In genomic region chrX:45372151-45372550, GRCh38 we compare ENCODE assay signal across 25 cellular contexts.
"Had no signal": no experiment of that assay in that cellular context is flagged by ENCODE, and none has a peak within 500 bp of the region (broad histone marks: within the 10 kb centered on the region; RNA-seq: fewer than 3 reads in every experiment).

No MANE protein-coding gene starts in this region.

- H3K27ac ChIP-seq: SK-N-MC, VCaP had no signal

- ATAC-seq: activated CD8-positive, alpha-beta T cell treated with anti-CD3 and anti-CD28 coated beads for 36 hours; Right ventricle myocardium inferior; T-cell had no signal

- H3K4me1 Mint-ChIP-seq: activated naive CD8-positive, alpha-beta T cell treated with anti-CD3 and anti-CD28 coated beads for 36 hours; T-cell had no signal

- H3K36me3 Mint-ChIP-seq: T-cell had no signal

- H3K4me3 Mint-ChIP-seq: activated CD8-positive, alpha-beta T cell treated with anti-CD3 and anti-CD28 coated beads for 36 hours; activated naive CD8-positive, alpha-beta T cell treated with anti-CD3 and anti-CD28 coated beads for 36 hours; activated T-helper 1 cell treated with anti-CD3 and anti-CD28 coated beads, Interleukin-12 subunit alpha, Interleukin-12 subunit beta, Interleukin-2, Interleukin-4 antibody, amounts not matched to agents 30 ng/mL and 10 ng/mL and 1 ng/mL, durations not matched to agents 14 hours and 24 hours and 36 hours; T-cell had no signal

- H3K27ac Mint-ChIP-seq: activated CD8-positive, alpha-beta T cell treated with anti-CD3 and anti-CD28 coated beads for 36 hours; activated naive CD8-positive, alpha-beta T cell treated with anti-CD3 and anti-CD28 coated beads for 36 hours; activated T-helper 1 cell treated with anti-CD3 and anti-CD28 coated beads, Interleukin-12 subunit alpha, Interleukin-12 subunit beta, Interleukin-2, Interleukin-4 antibody, amounts not matched to agents 30 ng/mL and 10 ng/mL and 1 ng/mL, durations not matched to agents 14 hours and 24 hours and 36 hours; T-cell had no signal

- H3K4me3 ChIP-seq: SK-N-MC had no signal

- FAIRE-seq: colon had no signal

- DNase-seq: activated CD4-positive, alpha-beta T cell treated with anti-CD3 and anti-CD28 coated beads, Interleukin-2, amount 50 U/mL, for 1 hour; activated CD4-positive, CD25-positive, alpha-beta regulatory T cell; activated CD8-positive, alpha-beta memory T cell treated with anti-CD3 and anti-CD28 coated beads, Interleukin-2, amount 50 U/mL, for 4 hours; activated CD8-positive, alpha-beta T cell treated with anti-CD3 and anti-CD28 coated beads for 36 hours; activated effector memory CD4-positive, alpha-beta T cell treated with anti-CD3 and anti-CD28 coated beads, Interleukin-2, amount 50 U/mL, for 16 hours; activated naive CD4-positive, alpha-beta T cell treated with Interleukin-2 at 50 U/mL for 16 hours; activated naive CD8-positive, alpha-beta T cell treated with anti-CD3 and anti-CD28 coated beads for 36 hours; cerebellar nuclear complex; Kasumi-1; KBM-7; NCI-H1092 treated with DMSO at 0.1 percent for 48 hours; NCI-H1417 treated with DMSO at 0.1 percent for 48 hours; NCI-H1694; NCI-H2029; NCI-H345; NCI-H510A; NCI-H69; RPMI8226; T-cell; T1000 had no signal
